13 cellular contexts compared by ENCODE assay signal in genomic region chr11:115927823-115928329, GRCh38.
DNase-seq lines count a peak whose midpoint lies in the region; ATAC-seq and TF ChIP-seq lines count a peak whose summit lies in the region.
"Had no signal": no experiment of that assay in that cellular context is flagged by ENCODE, and none has a peak within 500 bp of the region (broad histone marks: within the 10 kb centered on the region; RNA-seq: fewer than 3 reads in every experiment).

No MANE protein-coding gene starts in this region.

- no peak for TF ChIP-seq EP300 in transverse colon (IDR thresholded peaks at IDR 0.05; ENCODE audit: low read depth)

- TF ChIP-seq CTCF in transverse colon (IDR thresholded peaks at IDR 0.05) (no peak), lower leg skin (IDR thresholded peaks at IDR 0.05) (no peak)
- no peak for TF ChIP-seq CTCF in activated CD8-positive, alpha-beta T cell treated with anti-CD3 and anti-CD28 coated beads for 36 hours (IDR thresholded peaks at IDR 0.05)

- no peak overlapping the region for H3K27ac ChIP-seq in transverse colon

- H3K4me3 ChIP-seq in transverse colon (no peak overlapping the region), lower leg skin (ENCODE audit: low read depth, poor library complexity, severe bottlenecking) (no peak overlapping the region)

- H3K4me3 Mint-ChIP-seq in activated CD8-positive, alpha-beta T cell treated with anti-CD3 and anti-CD28 coated beads for 36 hours = no peak overlapping the region
- H3K4me3 Mint-ChIP-seq: naive thymus-derived CD8-positive, alpha-beta T cell had no signal

- ATAC-seq in GM18502 (IDR thresholded peaks at IDR 0.05; ENCODE audit: poor library complexity, unreplicated experiment) (peak; percentile 40), GM19452 (IDR thresholded peaks at IDR 0.05; ENCODE audit: unreplicated experiment) (peak; percentile 36), HG02840 (IDR thresholded peaks at IDR 0.05; ENCODE audit: low FRiP score, unreplicated experiment) (peak; percentile 29), HG03558 (IDR thresholded peaks at IDR 0.05; ENCODE audit: extremely low read depth, unreplicated experiment) (peak; percentile 20)
- ATAC-seq in activated CD8-positive, alpha-beta T cell treated with anti-CD3 and anti-CD28 coated beads for 36 hours = no peak
- ATAC-seq: naive thymus-derived CD8-positive, alpha-beta T cell had no signal

- no peaks in the 10 kb centered on the region for H3K9me3 ChIP-seq in transverse colon

- peaks cover 4% of the 10 kb centered on the region for H3K9me3 Mint-ChIP-seq in activated CD8-positive, alpha-beta T cell treated with anti-CD3 and anti-CD28 coated beads for 36 hours

- DNase-seq in transverse colon (no peak), lower leg skin (ENCODE audit: low spot score in 2 of 2) (no peak), SW480 (ENCODE audit: low spot score) (no peak)
- DNase-seq in activated CD8-positive, alpha-beta T cell treated with anti-CD3 and anti-CD28 coated beads for 36 hours = no peak
- DNase-seq: activated effector memory CD4-positive, alpha-beta T cell treated with anti-CD3 and anti-CD28 coated beads, Interleukin-2, amount 50 U/mL, for 16 hours; EL; naive thymus-derived CD8-positive, alpha-beta T cell; NCI-H2227 treated with DMSO at 0.1 percent for 48 hours; stimulated activated CD8-positive, alpha-beta memory T cell treated with anti-CD3 and anti-CD28 coated beads, Interleukin-4, amount 100 ng/mL, for 48 hours had no signal

- no peak for TF ChIP-seq POLR2A in transverse colon (IDR thresholded peaks at IDR 0.05)
- no peak for TF ChIP-seq POLR2A in lower leg skin (IDR thresholded peaks at IDR 0.05)

- whole genome bisulfite sequencing in transverse colon (ENCODE audit: low coverage in 1 of 2), 2 donors = 67 to 93% methylated on average over 1 to 7 of the region's 8 CpGs
- 85 to 89% methylated on average over 8 of the region's 8 CpGs for WGBS in lower leg skin, 2 donors

- no peaks in the 10 kb centered on the region for H3K27me3 ChIP-seq in transverse colon

- peaks cover 0 to 13% (median 2%) of the 10 kb centered on the region in 4 donors for H3K4me1 ChIP-seq in transverse colon

- H3K36me3 Mint-ChIP-seq in activated CD8-positive, alpha-beta T cell treated with anti-CD3 and anti-CD28 coated beads for 36 hours (ENCODE audit: low read depth) = no peaks in the 10 kb centered on the region
- H3K36me3 Mint-ChIP-seq: naive thymus-derived CD8-positive, alpha-beta T cell had no signal

- CTCF ChIA-PET in activated CD8-positive, alpha-beta T cell treated with anti-CD3 and anti-CD28 coated beads for 36 hours (lab: Charles Lee) = no interaction called here

- H3K27me3 Mint-ChIP-seq in activated CD8-positive, alpha-beta T cell treated with anti-CD3 and anti-CD28 coated beads for 36 hours = peaks cover 7% of the 10 kb centered on the region

- in situ Hi-C loops in transverse colon (cut with MboI; ENCODE audit: low pct_ligation_motif_present in 1 of 4, low pct_unique_long_range_greater_than_20kb in 1 of 4, low sequenced_read_pairs in 3 of 4) = no loop called here

- POLR2A ChIA-PET in activated CD8-positive, alpha-beta T cell treated with anti-CD3 and anti-CD28 coated beads for 36 hours (lab: Charles Lee) = no interaction called here

- no peak overlapping the region for H3K27ac Mint-ChIP-seq in activated CD8-positive, alpha-beta T cell treated with anti-CD3 and anti-CD28 coated beads for 36 hours
- H3K27ac Mint-ChIP-seq: naive thymus-derived CD8-positive, alpha-beta T cell had no signal

- peaks cover 15% of the 10 kb centered on the region for H3K4me1 Mint-ChIP-seq in activated CD8-positive, alpha-beta T cell treated with anti-CD3 and anti-CD28 coated beads for 36 hours (ENCODE audit: low read depth)

- intact Hi-C loops in transverse colon (cut with DNase I; ENCODE audit: low total_unique reads) = no loop called here
- intact Hi-C loops in activated CD8-positive, alpha-beta T cell treated with anti-CD3 and anti-CD28 coated beads for 36 hours (cut with micrococcal nuclease) = no loop called here
- intact Hi-C loops in lower leg skin (cut with DNase I; ENCODE audit: low total_unique reads) = no loop called here

- no peaks in the 10 kb centered on the region for H3K36me3 ChIP-seq in transverse colon
